Comparison of ENCODE assay signal across 23 cellular contexts in the genomic region with DNA sequence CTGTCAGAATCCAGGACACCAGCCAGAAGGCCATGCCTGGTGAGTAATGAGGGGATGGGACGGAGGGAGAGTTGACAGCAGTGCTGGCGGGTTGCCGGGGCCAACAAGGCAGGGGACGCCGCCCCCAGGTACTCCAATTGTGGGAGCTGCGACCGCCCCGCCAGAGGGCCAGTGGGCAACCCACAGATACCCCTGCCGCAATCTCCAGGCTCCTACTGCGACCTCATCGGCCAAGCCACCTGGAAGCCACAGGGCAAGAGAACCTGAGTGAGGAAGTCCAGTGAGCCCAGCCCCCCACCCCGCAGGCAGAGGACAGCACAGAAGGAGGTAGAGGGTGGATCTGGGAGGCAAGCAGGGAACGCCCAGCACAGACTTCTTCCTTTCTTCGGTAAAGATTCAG.
"Had no signal": no experiment of that assay in that cellular context is flagged by ENCODE, and none has a peak within 500 bp of the region (broad histone marks: within the 10 kb centered on the region; RNA-seq: fewer than 3 reads in every experiment).

No MANE protein-coding gene starts in this region.

- H3K9me3 ChIP-seq: SJSA1 had no signal

- H3K36me3 Mint-ChIP-seq: IgD-negative memory B cell had no signal

- H3K27me3 ChIP-seq: SJSA1 had no signal

- H3K27ac Mint-ChIP-seq: IgD-negative memory B cell had no signal

- H3K9me3 Mint-ChIP-seq: IgD-negative memory B cell had no signal

- H3K4me2 ChIP-seq: KMS-11 had no signal

- H3K27ac ChIP-seq: HL-60, KMS-11, SJSA1, SK-N-MC had no signal

- H3K4me3 ChIP-seq: K562, SJSA1, SK-N-MC had no signal

- H3K4me1 ChIP-seq: SJSA1 had no signal

- H3K9ac ChIP-seq: KMS-11 had no signal

- ATAC-seq: K562 had no signal

- DNase-seq: Kasumi-1, MM.1S, NCI-H1092 treated with DMSO at 0.1 percent for 48 hours, NCI-H1436, NCI-H187, NCI-H2029, NCI-H2081 treated with DMSO at 0.1 percent for 48 hours, NCI-H2171, NCI-H226, NCI-H446, NCI-H510A, NCI-H524 treated with DMSO at 0.1 percent for 48 hours, NCI-H69, NCI-H774, Right ventricle myocardium superior, RPMI8226, SIG-M5 had no signal

- H3K36me3 ChIP-seq: SJSA1 had no signal

- H3K4me1 Mint-ChIP-seq: IgD-negative memory B cell had no signal

- H3K4me3 Mint-ChIP-seq: IgD-negative memory B cell had no signal
